In the genomic region with DNA sequence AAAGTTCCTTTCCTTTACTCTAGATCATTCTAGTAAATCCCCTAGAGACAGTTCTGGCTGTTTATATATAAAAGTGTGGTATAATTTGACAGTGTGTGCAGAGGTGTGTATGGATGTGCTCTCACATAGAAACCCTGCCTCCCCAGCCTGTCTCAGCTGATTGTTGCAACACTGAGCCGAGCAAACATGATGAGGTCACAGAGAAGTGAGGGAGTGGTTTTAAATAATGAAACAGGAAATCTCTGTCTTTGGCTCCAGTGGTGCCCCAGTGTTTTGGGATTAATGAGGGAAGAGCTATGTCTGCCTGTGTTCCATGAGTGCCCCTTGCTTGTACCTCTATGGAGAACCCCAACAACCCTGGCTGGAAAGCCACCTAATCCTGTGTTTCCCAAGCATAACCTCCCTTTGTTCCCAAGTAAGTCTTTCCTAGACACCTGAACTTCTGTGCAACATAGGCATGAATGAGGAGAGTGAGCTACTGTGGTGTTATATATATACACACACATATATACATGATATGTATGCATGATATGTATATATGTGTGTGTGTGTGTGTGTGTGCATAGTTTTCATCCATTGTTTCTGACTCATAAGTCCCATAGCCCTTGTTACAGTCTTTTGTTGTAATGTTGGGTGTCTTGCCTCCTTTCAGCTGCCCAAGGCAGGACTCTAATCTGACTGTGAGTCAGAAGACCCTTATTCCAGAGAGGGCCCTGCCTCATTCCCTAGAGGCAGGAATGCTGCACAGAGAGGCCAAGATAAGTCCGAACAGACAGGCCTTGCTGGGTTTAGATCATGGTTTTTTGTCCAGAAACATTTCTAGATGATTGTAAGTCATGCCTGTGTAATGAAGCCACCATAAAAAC, we compare ENCODE assay signal across 1 cellular context.
TF ChIP-seq lines count a peak whose summit lies in the region.

No MANE protein-coding gene starts in this region.

TF ChIP-seq in SK-N-SH, 30 proteins besides CTCF, POLR2A, EP300 and RAD21 (continued from another document):
- TF ChIP-seq, protein P1, sequence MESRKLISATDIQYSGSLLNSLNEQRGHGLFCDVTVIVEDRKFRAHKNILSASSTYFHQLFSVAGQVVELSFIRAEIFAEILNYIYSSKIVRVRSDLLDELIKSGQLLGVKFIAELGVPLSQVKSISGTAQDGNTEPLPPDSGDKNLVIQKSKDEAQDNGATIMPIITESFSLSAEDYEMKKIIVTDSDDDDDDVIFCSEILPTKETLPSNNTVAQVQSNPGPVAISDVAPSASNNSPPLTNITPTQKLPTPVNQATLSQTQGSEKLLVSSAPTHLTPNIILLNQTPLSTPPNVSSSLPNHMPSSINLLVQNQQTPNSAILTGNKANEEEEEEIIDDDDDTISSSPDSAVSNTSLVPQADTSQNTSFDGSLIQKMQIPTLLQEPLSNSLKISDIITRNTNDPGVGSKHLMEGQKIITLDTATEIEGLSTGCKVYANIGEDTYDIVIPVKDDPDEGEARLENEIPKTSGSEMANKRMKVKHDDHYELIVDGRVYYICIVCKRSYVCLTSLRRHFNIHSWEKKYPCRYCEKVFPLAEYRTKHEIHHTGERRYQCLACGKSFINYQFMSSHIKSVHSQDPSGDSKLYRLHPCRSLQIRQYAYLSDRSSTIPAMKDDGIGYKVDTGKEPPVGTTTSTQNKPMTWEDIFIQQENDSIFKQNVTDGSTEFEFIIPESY (IDR thresholded peaks at IDR 0.05; ENCODE audit: borderline replicate concordance, low read depth), result no peak
- no peak for TF ChIP-seq MEF2A (IDR thresholded peaks at IDR 0.05; ENCODE audit: borderline replicate concordance, low read depth)
